1 cellular context compared by ENCODE assay signal in the genomic region with DNA sequence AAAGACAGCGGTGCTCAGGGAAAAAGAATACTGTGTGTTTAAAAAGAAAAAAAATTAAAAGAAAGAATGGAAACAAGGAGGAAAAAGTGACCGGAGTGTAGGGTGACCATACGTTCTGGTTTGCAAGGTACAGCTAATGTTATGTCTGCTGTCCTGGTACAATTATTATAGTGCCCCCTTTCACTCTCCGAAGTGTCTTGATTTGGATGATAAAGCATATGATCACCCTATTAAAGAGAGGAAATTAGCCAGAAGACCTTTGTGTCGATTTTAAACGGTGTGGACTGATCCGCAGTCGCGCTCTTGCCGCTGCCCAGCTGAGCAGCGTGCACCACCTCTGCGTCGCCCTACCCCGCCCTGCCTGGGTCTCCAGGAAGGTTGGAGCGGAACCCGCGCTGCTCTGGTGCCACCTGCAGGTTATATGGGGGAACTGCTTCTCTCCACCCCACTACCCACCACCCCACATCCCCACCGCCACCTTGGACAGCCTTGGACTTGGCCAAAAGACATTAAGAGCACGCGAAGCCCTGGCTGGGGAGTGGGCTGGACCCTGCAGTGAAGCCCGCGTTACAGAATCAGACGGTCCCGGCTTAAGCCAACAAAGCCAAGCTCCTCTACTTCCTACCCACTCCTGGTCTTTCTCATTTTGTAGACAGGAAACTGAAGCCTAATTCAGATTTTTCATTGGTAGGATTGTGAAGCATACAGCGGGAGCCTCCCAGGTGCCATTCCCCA.
TF ChIP-seq lines count a peak whose summit lies in the region.

No MANE protein-coding gene starts in this region.

TF ChIP-seq in HEK293, 187 proteins besides CTCF, POLR2A, EP300 and RAD21 (continued from another document):
- TF ChIP-seq, protein P1, sequence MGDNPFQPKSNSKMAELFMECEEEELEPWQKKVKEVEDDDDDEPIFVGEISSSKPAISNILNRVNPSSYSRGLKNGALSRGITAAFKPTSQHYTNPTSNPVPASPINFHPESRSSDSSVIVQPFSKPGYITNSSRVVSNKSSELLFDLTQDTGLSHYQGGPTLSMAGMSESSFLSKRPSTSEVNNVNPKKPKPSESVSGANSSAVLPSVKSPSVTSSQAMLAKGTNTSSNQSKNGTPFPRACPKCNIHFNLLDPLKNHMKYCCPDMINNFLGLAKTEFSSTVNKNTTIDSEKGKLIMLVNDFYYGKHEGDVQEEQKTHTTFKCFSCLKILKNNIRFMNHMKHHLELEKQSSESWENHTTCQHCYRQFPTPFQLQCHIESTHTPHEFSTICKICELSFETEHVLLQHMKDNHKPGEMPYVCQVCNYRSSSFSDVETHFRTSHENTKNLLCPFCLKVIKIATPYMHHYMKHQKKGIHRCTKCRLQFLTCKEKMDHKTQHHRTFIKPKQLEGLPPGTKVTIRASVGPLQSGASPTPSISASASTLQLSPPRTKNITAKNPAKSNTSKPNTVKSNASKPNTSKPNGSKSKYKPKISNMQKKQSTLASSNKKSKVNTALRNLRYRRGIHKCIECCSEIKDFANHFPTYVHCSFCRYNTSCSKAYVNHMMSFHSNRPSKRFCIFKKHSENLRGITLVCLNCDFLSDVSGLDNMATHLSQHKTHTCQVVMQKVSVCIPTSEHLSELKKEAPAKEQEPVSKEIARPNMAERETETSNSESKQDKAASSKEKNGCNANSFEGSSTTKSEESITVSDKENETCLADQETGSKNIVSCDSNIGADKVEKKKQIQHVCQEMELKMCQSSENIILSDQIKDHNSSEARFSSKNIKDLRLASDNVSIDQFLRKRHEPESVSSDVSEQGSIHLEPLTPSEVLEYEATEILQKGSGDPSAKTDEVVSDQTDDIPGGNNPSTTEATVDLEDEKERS (tag by site-specific recombination; IDR thresholded peaks at IDR 0.05), result no peak
- TF ChIP-seq ZNF777 (tag by site-specific recombination; IDR thresholded peaks at IDR 0.05; ENCODE audit: borderline replicate concordance), result no peak
- no peak for TF ChIP-seq IKZF3 (tag by site-specific recombination; IDR thresholded peaks at IDR 0.05)
- no peak for TF ChIP-seq ZNF175 (tag by site-specific recombination; IDR thresholded peaks at IDR 0.05)
- TF ChIP-seq, protein P2, sequence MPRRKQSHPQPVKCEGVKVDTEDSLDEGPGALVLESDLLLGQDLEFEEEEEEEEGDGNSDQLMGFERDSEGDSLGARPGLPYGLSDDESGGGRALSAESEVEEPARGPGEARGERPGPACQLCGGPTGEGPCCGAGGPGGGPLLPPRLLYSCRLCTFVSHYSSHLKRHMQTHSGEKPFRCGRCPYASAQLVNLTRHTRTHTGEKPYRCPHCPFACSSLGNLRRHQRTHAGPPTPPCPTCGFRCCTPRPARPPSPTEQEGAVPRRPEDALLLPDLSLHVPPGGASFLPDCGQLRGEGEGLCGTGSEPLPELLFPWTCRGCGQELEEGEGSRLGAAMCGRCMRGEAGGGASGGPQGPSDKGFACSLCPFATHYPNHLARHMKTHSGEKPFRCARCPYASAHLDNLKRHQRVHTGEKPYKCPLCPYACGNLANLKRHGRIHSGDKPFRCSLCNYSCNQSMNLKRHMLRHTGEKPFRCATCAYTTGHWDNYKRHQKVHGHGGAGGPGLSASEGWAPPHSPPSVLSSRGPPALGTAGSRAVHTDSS (tag by site-specific recombination; IDR thresholded peaks at IDR 0.05), result no peak
- no peak for TF ChIP-seq ZNF670 (tag by site-specific recombination; IDR thresholded peaks at IDR 0.05; ENCODE audit: low read depth)
- no peak for TF ChIP-seq ZNF560 (tag by site-specific recombination; IDR thresholded peaks at IDR 0.05; ENCODE audit: borderline replicate concordance)
- no peak; the same call in 1 of the 2 replicates for TF ChIP-seq WT1 (tag by site-specific recombination; IDR thresholded peaks at IDR 0.05)
- TF ChIP-seq, protein P3, sequence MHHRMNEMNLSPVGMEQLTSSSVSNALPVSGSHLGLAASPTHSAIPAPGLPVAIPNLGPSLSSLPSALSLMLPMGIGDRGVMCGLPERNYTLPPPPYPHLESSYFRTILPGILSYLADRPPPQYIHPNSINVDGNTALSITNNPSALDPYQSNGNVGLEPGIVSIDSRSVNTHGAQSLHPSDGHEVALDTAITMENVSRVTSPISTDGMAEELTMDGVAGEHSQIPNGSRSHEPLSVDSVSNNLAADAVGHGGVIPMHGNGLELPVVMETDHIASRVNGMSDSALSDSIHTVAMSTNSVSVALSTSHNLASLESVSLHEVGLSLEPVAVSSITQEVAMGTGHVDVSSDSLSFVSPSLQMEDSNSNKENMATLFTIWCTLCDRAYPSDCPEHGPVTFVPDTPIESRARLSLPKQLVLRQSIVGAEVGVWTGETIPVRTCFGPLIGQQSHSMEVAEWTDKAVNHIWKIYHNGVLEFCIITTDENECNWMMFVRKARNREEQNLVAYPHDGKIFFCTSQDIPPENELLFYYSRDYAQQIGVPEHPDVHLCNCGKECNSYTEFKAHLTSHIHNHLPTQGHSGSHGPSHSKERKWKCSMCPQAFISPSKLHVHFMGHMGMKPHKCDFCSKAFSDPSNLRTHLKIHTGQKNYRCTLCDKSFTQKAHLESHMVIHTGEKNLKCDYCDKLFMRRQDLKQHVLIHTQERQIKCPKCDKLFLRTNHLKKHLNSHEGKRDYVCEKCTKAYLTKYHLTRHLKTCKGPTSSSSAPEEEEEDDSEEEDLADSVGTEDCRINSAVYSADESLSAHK (tag by site-specific recombination; IDR thresholded peaks at IDR 0.05), result no peak
